Comparison of ENCODE assay signal across 9 cellular contexts in the genomic region with DNA sequence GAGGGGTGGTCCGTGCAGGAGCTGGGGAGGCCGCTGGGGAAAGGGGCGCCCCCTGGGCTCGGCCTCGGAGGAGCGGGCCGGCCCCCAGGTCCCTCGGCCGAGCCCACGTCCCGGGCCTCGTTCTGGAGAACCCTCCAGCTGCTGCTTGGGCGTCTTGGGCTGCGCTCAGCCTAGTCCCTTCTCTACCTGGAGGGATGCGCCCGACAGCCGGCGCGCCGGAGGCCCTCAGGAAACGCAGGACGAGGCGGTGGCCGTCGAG. TPM values are rescaled to one million over a fixed set of nuclear protein-coding genes. Genes with fewer than 3 reads are reported as not detected.
A peak's percentile ranks its signal among the peaks of the same experiment; 100 is the strongest.
DNase-seq lines count a peak whose midpoint lies in the region; ATAC-seq and TF ChIP-seq lines count a peak whose summit lies in the region.
"Had no signal": no experiment of that assay in that cellular context is flagged by ENCODE, and none has a peak within 500 bp of the region (broad histone marks: within the 10 kb centered on the region; RNA-seq: fewer than 3 reads in every experiment).

No MANE protein-coding gene starts in this region.

- no peak; the same call in 1 of the 2 replicates for TF ChIP-seq CTCF in AG10803 (conservative IDR thresholded peaks at IDR 0.05; ENCODE audit: low read length)
- TF ChIP-seq CTCF in SK-N-SH (IDR thresholded peaks at IDR 0.05), result peak; percentile 35
- no peak for TF ChIP-seq CTCF in mucosa of descending colon (IDR thresholded peaks at IDR 0.05)

- TF ChIP-seq EP300 in SK-N-SH (IDR thresholded peaks at IDR 0.05; ENCODE audit: borderline replicate concordance in 1 of 2, low read depth in 1 of 2, low read length in 1 of 2), result no peak

- H3K36me3 ChIP-seq in GM23248 (ENCODE audit: low read depth) (no peaks in the 10 kb centered on the region), SK-N-SH (replicated peaks in 1 of 2; ENCODE audit: control insufficient read depth in 1 of 2, insufficient read depth in 2 of 2, low read length in 1 of 2) (peaks cover 4% of the 10 kb centered on the region in 2 experiments), iPS-15b (ENCODE audit: control insufficient read depth, insufficient read depth, low read length) (no peaks in the 10 kb centered on the region), thymus (ENCODE audit: control insufficient read depth, insufficient read depth) (no peaks in the 10 kb centered on the region), mucosa of descending colon (ENCODE audit: low read depth) (no peaks in the 10 kb centered on the region)

- H2AFZ ChIP-seq in GM23248 (peak overlapping the region; percentile 93), SK-N-SH (ENCODE audit: low read depth) (peak overlapping the region; percentile 81; the same call in 1 of the 2 replicates)

- no peaks in the 10 kb centered on the region for H3K4me1 ChIP-seq in GM23248 (ENCODE audit: insufficient read depth)
- no peaks in the 10 kb centered on the region; a peak in 1 of 4 replicates for H3K4me1 ChIP-seq in SK-N-SH (ENCODE audit: control insufficient read depth in 1 of 2, insufficient read depth in 2 of 2, low read depth in 1 of 2, low read length in 1 of 2)
- no peaks in the 10 kb centered on the region for H3K4me1 ChIP-seq in iPS-15b (ENCODE audit: control insufficient read depth, insufficient read depth, low read length)
- H3K4me1 ChIP-seq in thymus (ENCODE audit: control insufficient read depth, insufficient read depth, low read length), result peaks cover 2% of the 10 kb centered on the region
- peaks cover 16% of the 10 kb centered on the region for H3K4me1 ChIP-seq in mucosa of descending colon (ENCODE audit: low read depth)

- H3K27me3 ChIP-seq in GM23248 (replicated peaks; ENCODE audit: insufficient read depth), result no peaks in the 10 kb centered on the region
- H3K27me3 ChIP-seq in SK-N-SH (ENCODE audit: insufficient read depth), result no peaks in the 10 kb centered on the region
- peaks cover 6% of the 10 kb centered on the region for H3K27me3 ChIP-seq in iPS-15b (ENCODE audit: control insufficient read depth, insufficient read depth, low read length)
- H3K27me3 ChIP-seq in thymus (ENCODE audit: control insufficient read depth, insufficient read depth), result no peaks in the 10 kb centered on the region

- H3K9ac ChIP-seq in GM23248 (peak overlapping the region; percentile 61; the same call in 1 of the 2 replicates), SK-N-SH (peak overlapping the region; percentile 53; the same call in 1 of the 2 replicates), iPS-15b (ENCODE audit: low read depth, low read length) (no peak overlapping the region)

- H3K79me2 ChIP-seq in GM23248 (ENCODE audit: insufficient read depth), result peaks cover 7% of the 10 kb centered on the region
- H3K79me2 ChIP-seq in SK-N-SH (ENCODE audit: insufficient read depth), result peaks cover 27% of the 10 kb centered on the region; the same call in 1 of the 2 replicates

- H3K4me3 ChIP-seq in AG10803 (ENCODE audit: low read length) (peak overlapping the region; percentile 55), GM23248 (peak overlapping the region; percentile 84), SK-N-SH (ENCODE audit: low read depth in 2 of 2, low read length in 1 of 2) (peak overlapping the region; percentile 47 to 56), iPS-15b (ENCODE audit: low read depth, low read length) (peak overlapping the region; percentile 56), thymus (ENCODE audit: low read length) (peak overlapping the region; percentile 86), mucosa of descending colon (no peak overlapping the region)

- no peak for ATAC-seq in mucosa of descending colon

- DNase-seq in AG10803 (ENCODE audit: low read depth) (no peak), GM23248 (no peak), SK-N-SH (no peak), activated gamma-delta T cell treated with Interleukin-2 at 50 U/mL for 16 hours (no peak), cerebellum (ENCODE audit: low spot score) (no peak), mucosa of descending colon (no peak)

- CTCF ChIA-PET in SK-N-SH (lab: Yijun Ruan, JAX), result interaction anchor here (0.8 to 4.7 kb wide), 13 partner anchors 10 to 144 kb away, joined by 3 to 37 read pairs (median 5); a partner anchor contains a TSS

- H3K4me2 ChIP-seq in GM23248 (ENCODE audit: unreplicated experiment), result peak overlapping the region; percentile 67
- peak overlapping the region; percentile 84 for H3K4me2 ChIP-seq in SK-N-SH

- in situ Hi-C loops in GM23248 (cut with MboI), result no loop called here

- no peak for TF ChIP-seq RAD21 in SK-N-SH (IDR thresholded peaks at IDR 0.05; ENCODE audit: low read length)

- POLR2A ChIA-PET in SK-N-SH (lab: Yijun Ruan, JAX), result interaction anchor here (0.6 to 2.3 kb wide), 7 partner anchors 32 to 366 kb away, joined by 3 to 14 read pairs (median 3); a partner anchor contains a TSS

- H3K9me2 ChIP-seq in GM23248 (ENCODE audit: insufficient read depth) (no peaks in the 10 kb centered on the region), SK-N-SH (no peaks in the 10 kb centered on the region)

- no peaks in the 10 kb centered on the region for H4K20me1 ChIP-seq in GM23248 (ENCODE audit: insufficient read depth)
- peaks cover 5% of the 10 kb centered on the region; the same call in 1 of the 2 replicates for H4K20me1 ChIP-seq in SK-N-SH (ENCODE audit: insufficient read depth)

- H3F3A ChIP-seq in GM23248 (ENCODE audit: insufficient read depth) (no peaks in the 10 kb centered on the region), SK-N-SH (replicated peaks; ENCODE audit: insufficient read depth) (no peaks in the 10 kb centered on the region)

- 2% methylated on average over 25 of the region's 25 CpGs; no CpG with 5 or more reads in 1 of the 2 experiments for WGBS in GM23248 (ENCODE audit: low coverage in 1 of 2, low lambda C conversion rate in 2 of 2, missing lambda C conversion rate in 2 of 2), 2 experiments
- 20% methylated on average over 3 of the region's 25 CpGs for WGBS in SK-N-SH (ENCODE audit: low lambda C conversion rate)
- 2% methylated on average over 25 of the region's 25 CpGs for WGBS in thymus

- H3K27ac ChIP-seq in GM23248 (no peak overlapping the region), SK-N-SH (ENCODE audit: low read depth in 2 of 2, low read length in 1 of 2) (peak overlapping the region in 1 of 2 experiments; percentile 51; a peak in 1 of 4 replicates), thymus (ENCODE audit: low read depth) (peak overlapping the region; percentile 94)

- H3K9me3 ChIP-seq in GM23248 (ENCODE audit: low read depth) (no peaks in the 10 kb centered on the region), SK-N-SH (no peaks in the 10 kb centered on the region), iPS-15b (ENCODE audit: control insufficient read depth, insufficient read depth, low read length) (no peaks in the 10 kb centered on the region), thymus (ENCODE audit: control insufficient read depth) (no peaks in the 10 kb centered on the region), mucosa of descending colon (no peaks in the 10 kb centered on the region)

- intact Hi-C loops in mucosa of descending colon (cut with DNase I, micrococcal nuclease), result no loop called here

TF ChIP-seq in SK-N-SH, 30 proteins besides CTCF, POLR2A, EP300 and RAD21:
- TF ChIP-seq SIN3A (IDR thresholded peaks at IDR 0.05; ENCODE audit: borderline replicate concordance, low read depth, low read length) (no peak), YY1 (IDR thresholded peaks at IDR 0.05; ENCODE audit: low read depth) (no peak), GATA2 (CRISPR knock-in tag; IDR thresholded peaks at IDR 0.05) (no peak), FOSL2 (IDR thresholded peaks at IDR 0.05; ENCODE audit: borderline replicate concordance, low read depth) (no peak), RXRA (IDR thresholded peaks at IDR 0.05; ENCODE audit: borderline replicate concordance, low read depth) (no peak), ELF1 (IDR thresholded peaks at IDR 0.05) (no peak), JUND (IDR thresholded peaks at IDR 0.05) (no peak)
- TF ChIP-seq, protein P1, sequence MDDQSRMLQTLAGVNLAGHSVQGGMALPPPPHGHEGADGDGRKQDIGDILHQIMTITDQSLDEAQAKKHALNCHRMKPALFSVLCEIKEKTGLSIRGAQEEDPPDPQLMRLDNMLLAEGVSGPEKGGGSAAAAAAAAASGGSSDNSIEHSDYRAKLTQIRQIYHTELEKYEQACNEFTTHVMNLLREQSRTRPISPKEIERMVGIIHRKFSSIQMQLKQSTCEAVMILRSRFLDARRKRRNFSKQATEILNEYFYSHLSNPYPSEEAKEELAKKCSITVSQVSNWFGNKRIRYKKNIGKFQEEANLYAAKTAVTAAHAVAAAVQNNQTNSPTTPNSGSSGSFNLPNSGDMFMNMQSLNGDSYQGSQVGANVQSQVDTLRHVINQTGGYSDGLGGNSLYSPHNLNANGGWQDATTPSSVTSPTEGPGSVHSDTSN (IDR thresholded peaks at IDR 0.05), result no peak

RNA-seq across cellular contexts. Expression of a gene that starts 0.3 kb away (rescaled TPM):
- 19.1 and 19.6 TPM in 2 replicates for total RNA-seq in GM23248 (2014; rRNA removed; shearing (Covaris generic))
- 8.3 and 9.7 TPM in 2 replicates for polyA plus RNA-seq in GM23248 (2016; fragmentation: Nextera tagmentation; extraction: Ambion mirVana)
- polyA plus RNA-seq in SK-N-SH (2012; rRNA removed), result 33.7 and 36.3 TPM in 2 replicates
- 12.4 and 18.7 TPM in 2 replicates for polyA plus RNA-seq in SK-N-SH (2012; cell fraction: cytosol; rRNA removed)
- 210 and 218 TPM in 2 replicates for polyA plus RNA-seq in SK-N-SH (2012; cell fraction: nucleus; rRNA removed)
- 51.0 TPM for polyA plus RNA-seq in thymus
- total RNA-seq in cerebellum, result 6.3 TPM
- total RNA-seq in mucosa of descending colon, result 10 to 100 TPM; 52.2 to 88.6 (median 63.0) TPM

RNA-seq across cellular contexts. Expression of a gene that starts 32.3 kb away (rescaled TPM):
- 13.5 and 20.3 TPM in 2 replicates for total RNA-seq in GM23248 (2014; rRNA removed; shearing (Covaris generic))
- polyA plus RNA-seq in GM23248 (2016; fragmentation: Nextera tagmentation; extraction: Ambion mirVana) (9.8 and 10.8 TPM in 2 replicates), SK-N-SH (2012; rRNA removed) (56.3 and 62.9 TPM in 2 replicates), thymus (47.3 TPM)
- 31.8 and 41.4 TPM in 2 replicates for polyA plus RNA-seq in SK-N-SH (2012; cell fraction: cytosol; rRNA removed)
- 212 and 214 TPM in 2 replicates for polyA plus RNA-seq in SK-N-SH (2012; cell fraction: nucleus; rRNA removed)
- total RNA-seq in cerebellum (33.2 TPM), mucosa of descending colon (10 to 100 TPM; 24.6 to 52.3 (median 35.1) TPM)

RNA-seq across cellular contexts. Expression of a gene that starts 42.5 kb away (rescaled TPM):
- not detected in 2 replicates for total RNA-seq in GM23248 (2014; rRNA removed; shearing (Covaris generic))
- polyA plus RNA-seq in GM23248 (2016; fragmentation: Nextera tagmentation; extraction: Ambion mirVana), result not detected in 2 replicates
- polyA plus RNA-seq in SK-N-SH (2012; rRNA removed), result 0.10 and 0.15 TPM in 2 replicates
- polyA plus RNA-seq in SK-N-SH (2012; cell fraction: cytosol; rRNA removed), result 0.04 TPM in 1 of 2 replicates, not detected in the other
- polyA plus RNA-seq in SK-N-SH (2012; cell fraction: nucleus; rRNA removed), result 0.74 and 1.0 TPM in 2 replicates
- 0.02 TPM for polyA plus RNA-seq in thymus
- total RNA-seq in cerebellum, result 0.45 TPM
- total RNA-seq in mucosa of descending colon, result 10 to 100 TPM; 15.1 to 46.5 (median 42.4) TPM
- polyA plus RNA-seq: lung had no signal

RNA-seq across cellular contexts. Expression of a gene that starts 47.5 kb away (rescaled TPM):
- 27.9 and 44.6 TPM in 2 replicates for total RNA-seq in GM23248 (2014; rRNA removed; shearing (Covaris generic))
- polyA plus RNA-seq in GM23248 (2016; fragmentation: Nextera tagmentation; extraction: Ambion mirVana) (78.7 and 82.6 TPM in 2 replicates), SK-N-SH (2012; rRNA removed) (36.3 and 51.1 TPM in 2 replicates), thymus (20.3 TPM)
- polyA plus RNA-seq in SK-N-SH (2012; cell fraction: cytosol; rRNA removed), result 32.5 and 40.9 TPM in 2 replicates
- 32.1 and 47.2 TPM in 2 replicates for polyA plus RNA-seq in SK-N-SH (2012; cell fraction: nucleus; rRNA removed)
- total RNA-seq in cerebellum (13.6 TPM), mucosa of descending colon (10 to 100 TPM; 17.9 to 31.0 (median 19.7) TPM)

Comparison
In these comparisons a context has a peak if more than half of its experiments do, and no peak if none do; other contexts are left out.
1. RNA of a gene that starts 42.5 kb away (total RNA-seq): 15.1 to 46.5 TPM in mucosa of descending colon; 0.45 TPM in cerebellum (single experiment) and not detected in GM23248; every median in the first group is over 10 times any median in the second.